ENCODE assay signal across 13 cellular contexts in genomic region chr9:16367605-16368424, GRCh38.
A peak's percentile ranks its signal among the peaks of the same experiment; 100 is the strongest.
DNase-seq lines count a peak whose midpoint lies in the region; FAIRE-seq and TF ChIP-seq lines count a peak whose summit lies in the region.
"Had no signal": no experiment of that assay in that cellular context is flagged by ENCODE, and none has a peak within 500 bp of the region (broad histone marks: within the 10 kb centered on the region; RNA-seq: fewer than 3 reads in every experiment).

No MANE protein-coding gene starts in this region.

- TF ChIP-seq CTCF in bronchial epithelial cell (IDR thresholded peaks at IDR 0.05; ENCODE audit: insufficient read depth, low read length, severe bottlenecking) (no peak), D721Med (IDR thresholded peaks at IDR 0.05; ENCODE audit: insufficient read depth, missing control alignments) (no peak)

- FAIRE-seq in bronchial epithelial cell (lab: Jason Lieb, UNC) (no peak), D721Med (lab: Jason Lieb, UNC) (no peak)
- FAIRE-seq: H1 had no signal

- DNase-seq in Daoy (ENCODE audit: low read depth) (peak; percentile 44), M059J (ENCODE audit: low read depth) (peak; percentile 95), bronchial epithelial cell (ENCODE audit: low read depth) (peak; percentile 77), left kidney (ENCODE audit: low read depth, low spot score) (peak; percentile 27), D721Med (ENCODE audit: insufficient read length, low spot score) (no peak), SHP77 treated with DMSO at 0.1 percent for 48 hours (lab: John Stamatoyannopoulos, UW) (no peak), KBM-7 (no peak)
- DNase-seq in activated T-cell treated with anti-CD3 and anti-CD28 coated beads, Interleukin-2, amount 50 U/mL, for 1 hour: no peak
- DNase-seq: activated naive CD8-positive, alpha-beta T cell treated with anti-CD3 and anti-CD28 coated beads for 36 hours; dorsolateral prefrontal cortex; MV-4-11; stimulated activated CD4-positive, alpha-beta T cell treated with anti-CD3 and anti-CD28 coated beads, Interleukin-2, amount 100 ng/mL, for 24 hours had no signal

- H3K4me3 ChIP-seq in bronchial epithelial cell (ENCODE audit: low read depth, low read length): no peak overlapping the region
- H3K4me3 ChIP-seq: dorsolateral prefrontal cortex had no signal

- in situ Hi-C loops in KBM-7 (cut with MboI; ENCODE audit: low pct_unique_long_range_greater_than_20kb, low sequenced_read_pairs): no loop called here

- H3K27me3 ChIP-seq in bronchial epithelial cell (ENCODE audit: control insufficient read depth, insufficient read depth, low read length): no peaks in the 10 kb centered on the region

- H3K36me3 ChIP-seq in bronchial epithelial cell (ENCODE audit: control insufficient read depth, insufficient read depth, low read length): no peaks in the 10 kb centered on the region

Comparison
In these comparisons a context has a peak if more than half of its experiments do, and no peak if none do; other contexts are left out.
1. DNase-seq: peak in Daoy (single experiment), M059J (single experiment), bronchial epithelial cell (single experiment) and left kidney (single experiment); none in activated T-cell treated with anti-CD3 and anti-CD28 coated beads, Interleukin-2, amount 50 U/mL, for 1 hour (single experiment), D721Med (single experiment), SHP77 treated with DMSO at 0.1 percent for 48 hours (single experiment) and KBM-7 (single experiment).